1 cellular context compared by ENCODE assay signal in the genomic region with DNA sequence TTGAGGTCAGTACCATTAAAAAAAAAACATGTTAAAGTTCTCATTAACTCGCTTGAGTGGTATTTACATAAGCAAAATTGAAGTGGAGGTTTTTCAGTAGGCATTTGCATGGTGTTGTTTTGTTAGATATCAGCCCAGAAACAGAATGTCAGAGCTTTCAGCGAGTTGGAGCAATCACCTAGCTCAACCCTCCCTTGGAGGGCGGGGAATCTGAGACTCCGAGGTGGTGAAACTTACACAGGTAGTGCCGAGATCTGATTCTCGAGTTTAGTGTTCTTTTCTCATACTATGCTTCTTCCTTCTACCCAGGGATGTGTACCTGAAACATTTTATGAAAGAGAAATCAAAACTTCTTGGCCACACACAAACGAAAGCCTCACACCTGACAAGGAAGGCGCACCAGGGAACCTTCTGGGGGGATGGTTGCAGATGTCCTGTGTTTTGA.
TF ChIP-seq lines count a peak whose summit lies in the region.

No MANE protein-coding gene starts in this region.

TF ChIP-seq in liver, 16 proteins besides CTCF, POLR2A, EP300 and RAD21 (continued from another document):
- no peak for TF ChIP-seq NR2F2 (IDR thresholded peaks at IDR 0.05)
- TF ChIP-seq FOXA1 (IDR thresholded peaks at IDR 0.05) = no peak
- TF ChIP-seq TAF1 (conservative IDR thresholded peaks at IDR 0.05) = no peak
- no peak for TF ChIP-seq GABPA (IDR thresholded peaks at IDR 0.05 in 1 of 2, conservative IDR thresholded peaks at IDR 0.05 in 1 of 2)
- no peak for TF ChIP-seq YY1 (IDR thresholded peaks at IDR 0.05)
